Comparison of ENCODE assay signal across 6 cellular contexts in the genomic region with DNA sequence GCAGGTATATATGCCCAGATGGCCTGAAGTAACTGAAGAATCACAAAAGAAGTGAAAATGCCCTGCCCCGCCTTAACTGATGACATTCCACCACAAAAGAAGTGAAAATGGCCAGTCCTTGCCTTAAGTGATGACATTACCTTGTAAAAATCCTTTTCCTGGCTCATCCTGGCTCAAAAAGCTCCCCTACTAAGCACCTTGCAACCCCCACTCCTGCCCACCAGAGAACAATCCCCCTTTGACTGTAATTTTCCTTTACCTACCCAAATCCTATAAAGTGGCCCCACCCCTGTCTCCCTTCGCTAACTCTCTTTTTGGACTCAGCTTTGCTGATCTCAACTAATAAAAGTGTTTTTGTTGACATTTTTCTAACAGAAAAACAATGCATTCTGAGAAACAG.
DNase-seq lines count a peak whose midpoint lies in the region; ATAC-seq and TF ChIP-seq lines count a peak whose summit lies in the region.
"Not testable (repeated sequence)": the region's sequence is repeated elsewhere in the genome, so short reads cannot be mapped to it uniquely, and the experiment has no call there.

No MANE protein-coding gene starts in this region.

- not testable (repeated sequence) for H3K4me3 ChIP-seq in HUES48 (ENCODE audit: low read depth, low read length); endodermal cell (ENCODE audit: low read length); thoracic aorta; vagina

- H3K27me3 Mint-ChIP-seq in endodermal cell (ENCODE audit: insufficient read depth): not testable (repeated sequence)

- not testable (repeated sequence) for TF ChIP-seq CTCF in endodermal cell (conservative IDR thresholded peaks at IDR 0.05); thoracic aorta (IDR thresholded peaks at IDR 0.05); vagina (IDR thresholded peaks at IDR 0.05)

- DNase-seq in ELF-1 (ENCODE audit: low read depth, low spot score): peak; percentile 6
- peak; percentile 51 for DNase-seq in endodermal cell
- DNase-seq in islet precursor cell: peak; percentile 56
- DNase-seq in thoracic aorta (ENCODE audit: low spot score); vagina (ENCODE audit: extremely low spot score in 2 of 2): not testable (repeated sequence)

- H3K27ac Mint-ChIP-seq in endodermal cell: not testable (repeated sequence)

- not testable (repeated sequence) for H3K36me3 ChIP-seq in HUES48 (ENCODE audit: control insufficient read depth, insufficient read depth, low read length); endodermal cell (ENCODE audit: control insufficient read depth, insufficient read depth, low read length); thoracic aorta; vagina

- 40 to 100% methylated on average over 1 to 2 of the region's 2 CpGs for WGBS in endodermal cell (ENCODE audit: insufficient coverage in 1 of 2, insufficient read length in 1 of 2), 2 experiments

- not testable (repeated sequence) for H3K27me3 ChIP-seq in HUES48 (ENCODE audit: control insufficient read depth, insufficient read depth, low read length); endodermal cell (ENCODE audit: control insufficient read depth, insufficient read depth, low read length, poor library complexity, severe bottlenecking); thoracic aorta (replicated peaks; ENCODE audit: insufficient read depth); vagina

- not testable (repeated sequence) for TF ChIP-seq POLR2A in vagina (IDR thresholded peaks at IDR 0.05)

- H3K9me3 ChIP-seq in HUES48 (ENCODE audit: control insufficient read depth, insufficient read depth, low read length); endodermal cell (ENCODE audit: control insufficient read depth, low read length); thoracic aorta; vagina: not testable (repeated sequence)

- H3K36me3 Mint-ChIP-seq in endodermal cell (ENCODE audit: low read depth): not testable (repeated sequence)

- intact Hi-C loops in vagina (cut with DNase I): not testable (repeated sequence)

- H3K4me1 ChIP-seq in HUES48 (ENCODE audit: control insufficient read depth, insufficient read depth, low read length); endodermal cell (ENCODE audit: control insufficient read depth, insufficient read depth, low read length): not testable (repeated sequence)
- peaks cover 8 to 18% of the 10 kb centered on the region in 2 donors for H3K4me1 ChIP-seq in thoracic aorta (ENCODE audit: control insufficient read depth in 1 of 2, low read depth in 2 of 2)
- H3K4me1 ChIP-seq in vagina: peaks cover 12% of the 10 kb centered on the region

- H3K4me1 Mint-ChIP-seq in endodermal cell: not testable (repeated sequence)

- not testable (repeated sequence) for H3K9me3 Mint-ChIP-seq in endodermal cell

- H3K27ac ChIP-seq in HUES48 (ENCODE audit: low read depth, low read length): peak overlapping the region; percentile 5
- H3K27ac ChIP-seq in endodermal cell (ENCODE audit: low read depth, low read length): not testable (repeated sequence)
- H3K27ac ChIP-seq in thoracic aorta: peak overlapping the region; percentile 38 to 44
- H3K27ac ChIP-seq in vagina: peak overlapping the region; percentile 58

- not testable (repeated sequence) for H3K9ac ChIP-seq in HUES48 (ENCODE audit: low read depth, low read length); endodermal cell (ENCODE audit: extremely low read depth, low read length, poor library complexity, severe bottlenecking)

- not testable (repeated sequence) for H3K4me3 Mint-ChIP-seq in endodermal cell

- not testable (repeated sequence) for ATAC-seq in thoracic aorta (ENCODE audit: insufficient number of reproducible peaks, low FRiP score, low read depth)
